Comparison of ENCODE assay signal across 8 cellular contexts in the genomic region with DNA sequence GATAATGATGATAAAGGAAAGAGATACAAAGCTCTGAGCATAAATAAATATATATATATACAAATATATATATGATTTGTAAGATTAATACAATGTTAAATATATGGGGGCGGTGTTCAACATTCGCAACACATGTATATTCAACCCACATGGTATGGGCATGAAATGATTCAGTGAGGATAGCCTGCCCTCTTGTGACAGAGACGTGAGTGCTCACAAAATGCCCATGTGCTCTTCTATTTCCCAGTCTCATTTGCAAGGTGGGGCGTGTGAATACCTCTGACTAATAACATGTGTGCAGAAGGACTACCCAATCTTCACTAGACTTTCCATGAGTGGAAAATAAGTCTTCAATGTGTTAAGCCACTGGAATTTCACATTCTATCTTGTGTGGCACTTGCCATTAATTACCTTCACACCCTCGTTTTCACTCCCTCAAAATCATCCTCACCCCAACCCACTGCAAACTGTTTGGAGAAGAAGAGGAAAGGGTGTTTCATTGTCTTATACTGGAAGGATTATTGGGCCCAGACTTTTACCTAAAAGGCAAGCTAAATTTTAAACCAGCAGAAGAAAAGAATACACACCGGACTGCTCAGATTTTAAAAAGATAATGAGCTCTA. TPM values are rescaled to one million over a fixed set of nuclear protein-coding genes. Genes with fewer than 3 reads are reported as not detected.
A peak's percentile ranks its signal among the peaks of the same experiment; 100 is the strongest.
DNase-seq lines count a peak whose midpoint lies in the region; ATAC-seq and TF ChIP-seq lines count a peak whose summit lies in the region.

No MANE protein-coding gene starts in this region.

- peaks cover 0 to 6% (median 0%) of the 10 kb centered on the region in 9 donors for H3K27me3 ChIP-seq in heart left ventricle

- 29 to 35% (median 33%) methylated on average over 6 of the region's 6 CpGs for whole genome bisulfite sequencing in heart left ventricle, 4 donors

- H3K36me3 ChIP-seq in heart left ventricle: no peaks in the 10 kb centered on the region

- H3K9me3 ChIP-seq in heart left ventricle: no peaks in the 10 kb centered on the region

- TF ChIP-seq POLR2A in heart left ventricle (IDR thresholded peaks at IDR 0.05): no peak

- DNase-seq in DMS114 treated with DMSO at 0.1 percent for 48 hours (lab: John Stamatoyannopoulos, UW; ENCODE audit: unreplicated experiment): peak; percentile 65
- DNase-seq in NCI-H446 (lab: John Stamatoyannopoulos, UW): peak; percentile 3 to 45
- DNase-seq in activated T-cell treated with anti-CD3 and anti-CD28 coated beads for 4 hours: peak; percentile 2
- peak in 2 of 5 donors; percentile 6 to 27 for DNase-seq in heart left ventricle
- peak; percentile 24 for DNase-seq in smooth muscle cell of the brain vasculature (ENCODE audit: low read depth, low spot score)

- ATAC-seq in GM19043 (IDR thresholded peaks at IDR 0.05; ENCODE audit: low read depth, unreplicated experiment) (peak; percentile 96), HG03175 (IDR thresholded peaks at IDR 0.05; ENCODE audit: unreplicated experiment) (peak; percentile 95), heart left ventricle (peak in 3 of 4 donors; percentile 60 to 61 (median 60)), HG02840 (IDR thresholded peaks at IDR 0.05; ENCODE audit: low FRiP score, unreplicated experiment) (no peak)

- no peaks in the 10 kb centered on the region for H3K4me1 ChIP-seq in heart left ventricle

- H3K4me3 ChIP-seq in heart left ventricle: no peak overlapping the region

- peak in 11 of 12 donors; percentile 20 to 57 (median 43) for TF ChIP-seq CTCF in heart left ventricle (IDR thresholded peaks at IDR 0.05)

- H3K27ac ChIP-seq in heart left ventricle: no peak overlapping the region

- intact Hi-C loops in heart left ventricle (cut with DNase I): loop anchor here in 8 of 10 donors (5.0 to 10.0 kb wide), 3 partner anchors 627 to 632 kb away; no protein-coding TSS in a partner anchor

RNA-seq across cellular contexts. Expression of a gene that starts 26.9 kb away (rescaled TPM):
- 1 to 10 TPM in 5 of 9 donors, under 1 TPM in 4; 0.25 to 2.9 (median 1.5) TPM for total RNA-seq in heart left ventricle
- polyA plus RNA-seq in heart left ventricle: under 1 TPM; 0.34 to 0.89 TPM
